Comparison of ENCODE assay signal across 21 cellular contexts in the genomic region with DNA sequence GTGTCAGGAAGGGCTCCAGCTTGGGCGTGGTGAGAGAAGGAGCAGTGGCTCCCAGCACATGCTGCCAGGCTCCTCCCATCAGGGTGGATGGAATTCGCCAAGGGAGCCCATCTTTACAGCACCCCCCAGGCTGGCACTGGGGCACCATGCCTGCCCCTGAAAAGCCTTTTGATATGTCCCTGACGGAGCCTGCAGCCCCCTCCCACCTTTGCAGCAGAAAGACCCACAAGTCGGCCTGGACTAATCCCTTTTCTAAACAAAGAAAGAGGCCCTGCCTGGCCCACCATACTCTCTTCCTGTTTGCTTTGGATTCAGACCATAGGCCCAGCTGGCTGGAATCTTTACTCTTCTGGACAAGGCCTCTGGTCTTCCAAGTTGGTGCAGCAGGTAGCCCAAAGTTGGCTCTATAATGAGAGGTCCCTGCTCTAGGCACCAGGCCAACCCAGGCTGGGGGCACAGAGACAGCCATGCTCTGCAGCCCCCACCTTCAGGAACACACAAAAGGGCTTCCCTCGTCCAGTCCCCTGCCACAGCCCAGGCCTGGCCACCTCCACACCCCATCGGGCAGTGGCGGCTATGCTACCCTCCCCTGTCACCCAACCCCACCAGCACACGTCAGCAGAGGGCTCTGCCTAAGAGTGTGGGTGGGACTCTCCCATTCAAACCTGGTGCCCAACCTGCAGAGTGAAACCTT. TPM values are rescaled to one million over a fixed set of nuclear protein-coding genes. Genes with fewer than 3 reads are reported as not detected.
DNase-seq lines count a peak whose midpoint lies in the region; ATAC-seq, FAIRE-seq and TF ChIP-seq lines count a peak whose summit lies in the region.
"Had no signal": no experiment of that assay in that cellular context is flagged by ENCODE, and none has a peak within 500 bp of the region (broad histone marks: within the 10 kb centered on the region; RNA-seq: fewer than 3 reads in every experiment).

No MANE protein-coding gene starts in this region.

- TF ChIP-seq CTCF in C4-2B (conservative IDR thresholded peaks at IDR 0.05), result no peak

- ATAC-seq in effector memory CD8-positive, alpha-beta T cell (replicated peaks), result no peak
- ATAC-seq: left lung, natural killer cell, T-helper 17 cell had no signal

- no peaks in the 10 kb centered on the region for H3K79me1 ChIP-seq in mesendoderm (ENCODE audit: low read length)

- no CpG with 5 or more reads among the region's 8 CpGs for WGBS in mesendoderm (ENCODE audit: extremely low coverage, insufficient coverage, low lambda C conversion rate)

- peak overlapping the region in 1 of 2 donors; percentile 10 for H3K27ac Mint-ChIP-seq in effector memory CD8-positive, alpha-beta T cell
- H3K27ac Mint-ChIP-seq: natural killer cell, T-helper 17 cell had no signal

- no peak overlapping the region for H3K23ac ChIP-seq in mesendoderm (ENCODE audit: low read length)

- H3K4ac ChIP-seq in mesendoderm (ENCODE audit: low read depth, low read length), result no peak overlapping the region

- H3K56ac ChIP-seq in mesendoderm (ENCODE audit: low read length), result peak overlapping the region; percentile 42

- no peak overlapping the region for H2BK15ac ChIP-seq in mesendoderm (replicated peaks; ENCODE audit: low read depth)

- H3K4me3 ChIP-seq in MG63, result no peak overlapping the region
- H3K4me3 ChIP-seq in mesendoderm (ENCODE audit: low read length), result no peak overlapping the region
- H3K4me3 ChIP-seq: left lung had no signal

- no peak overlapping the region for H2BK5ac ChIP-seq in mesendoderm (ENCODE audit: low read length)

- H3K27ac ChIP-seq in C4-2B (peak overlapping the region; percentile 61), mesendoderm (ENCODE audit: low read depth, low read length) (no peak overlapping the region)
- H3K27ac ChIP-seq: HL-60, left lung had no signal

- no peak overlapping the region for H3K4me3 Mint-ChIP-seq in effector memory CD8-positive, alpha-beta T cell
- H3K4me3 Mint-ChIP-seq: natural killer cell, T-helper 17 cell had no signal

- H3K4me2 ChIP-seq in mesendoderm (ENCODE audit: low read length), result no peak overlapping the region

- H3K27me3 Mint-ChIP-seq in effector memory CD8-positive, alpha-beta T cell, result peaks cover 11 to 58% of the 10 kb centered on the region in 2 donors
- H3K27me3 Mint-ChIP-seq: T-helper 17 cell had no signal

- no peak for FAIRE-seq in RCC 7860 (lab: Jason Lieb, UNC)
- FAIRE-seq: GM12891 had no signal

- H3K18ac ChIP-seq in mesendoderm (ENCODE audit: low read length), result no peak overlapping the region

- H4K8ac ChIP-seq in mesendoderm (ENCODE audit: low read depth, low read length), result no peak overlapping the region

- no peak overlapping the region for H2AK5ac ChIP-seq in mesendoderm (ENCODE audit: low read length)

- H3K36me3 ChIP-seq in MG63, result peaks cover 90% of the 10 kb centered on the region
- H3K36me3 ChIP-seq in mesendoderm (ENCODE audit: control insufficient read depth, insufficient read depth, low read length), result no peaks in the 10 kb centered on the region

- no peak overlapping the region for H4K5ac ChIP-seq in mesendoderm (ENCODE audit: low read length)

- no peak overlapping the region for H3K9ac ChIP-seq in mesendoderm (ENCODE audit: low read length)

- no peaks in the 10 kb centered on the region for H3K9me3 Mint-ChIP-seq in effector memory CD8-positive, alpha-beta T cell
- H3K9me3 Mint-ChIP-seq: natural killer cell had no signal

- H3K4me1 ChIP-seq in mesendoderm (ENCODE audit: control insufficient read depth, low read depth, low read length), result no peaks in the 10 kb centered on the region

- H3K79me2 ChIP-seq in mesendoderm (ENCODE audit: control insufficient read depth, insufficient read depth, low read length), result no peaks in the 10 kb centered on the region

- no peaks in the 10 kb centered on the region for H3K9me3 ChIP-seq in MG63
- H3K9me3 ChIP-seq: left lung had no signal

- H3K4me1 Mint-ChIP-seq in effector memory CD8-positive, alpha-beta T cell (ENCODE audit: low read depth in 2 of 2), result peaks cover 0 to 3% of the 10 kb centered on the region in 2 donors

- DNase-seq in MG63 (peak; percentile 72), dermis blood vessel endothelial cell (peak; percentile 60), mesendoderm (no peak), RCC 7860 (ENCODE audit: low spot score) (no peak), Ammon's horn (ENCODE audit: low spot score) (no peak), NCI-H524 treated with DMSO at 0.1 percent for 48 hours (lab: John Stamatoyannopoulos, UW) (no peak)
- no peak for DNase-seq in effector memory CD8-positive, alpha-beta T cell
- DNase-seq: activated CD4-positive, CD25-positive, alpha-beta regulatory T cell; activated effector memory CD4-positive, alpha-beta T cell treated with Interleukin-2 at 50 U/mL for 16 hours; GDM1; KG1; natural killer cell; NCI-H1417; NCI-H2227 treated with DMSO at 0.1 percent for 48 hours; stimulated activated CD4-positive, alpha-beta T cell treated with anti-CD3 and anti-CD28 coated beads, Interleukin-1b, Interleukin-23, amount 100 ng/mL, for 48 hours; substantia nigra; T-helper 17 cell had no signal

- no peak overlapping the region for H2BK120ac ChIP-seq in mesendoderm (ENCODE audit: low read depth, low read length)

- H3K36me3 Mint-ChIP-seq in effector memory CD8-positive, alpha-beta T cell (ENCODE audit: insufficient read depth), result peaks cover 6% of the 10 kb centered on the region
- H3K36me3 Mint-ChIP-seq: natural killer cell had no signal

- H3K27me3 ChIP-seq in MG63 (no peaks in the 10 kb centered on the region), mesendoderm (ENCODE audit: insufficient read depth, low read length, poor library complexity) (peaks cover 2% of the 10 kb centered on the region)

RNA-seq across cellular contexts. Expression of a gene that starts 5.4 kb away (rescaled TPM):
- total RNA-seq in MG63 (2014; rRNA removed; shearing (Covaris generic); ENCODE audit: low replicate concordance), result 24.9 and 43.8 TPM in 2 replicates
- total RNA-seq in dermis blood vessel endothelial cell, result 4.1 and 6.8 TPM in 2 replicates
- polyA plus RNA-seq in mesendoderm (2013, experiment 1 of 2), result 0.60 TPM
- polyA plus RNA-seq in mesendoderm (2013, experiment 2 of 2), result 0.55 TPM

RNA-seq across cellular contexts. Expression of a gene that starts 33.1 kb away (rescaled TPM):
- 1.8 TPM in 1 of 2 replicates, not detected in the other for total RNA-seq in MG63 (2014; rRNA removed; shearing (Covaris generic); ENCODE audit: low replicate concordance)
- 0.28 TPM in 1 of 2 replicates, not detected in the other for total RNA-seq in dermis blood vessel endothelial cell
- polyA plus RNA-seq in mesendoderm (2013, experiment 1 of 2), result 0.56 TPM
- polyA plus RNA-seq in mesendoderm (2013, experiment 2 of 2), result 0.38 TPM
- total RNA-seq: natural killer cell, T-helper 17 cell had no signal

RNA-seq across cellular contexts. Expression of a gene that starts 58.2 kb away (rescaled TPM):
- total RNA-seq in MG63 (2014; rRNA removed; shearing (Covaris generic); ENCODE audit: low replicate concordance), result 2.2 and 8.9 TPM in 2 replicates
- total RNA-seq in dermis blood vessel endothelial cell, result 0.14 and 0.34 TPM in 2 replicates
- polyA plus RNA-seq in mesendoderm (2013, experiment 1 of 2), result 0.65 TPM
- polyA plus RNA-seq in mesendoderm (2013, experiment 2 of 2), result 0.43 TPM
- total RNA-seq: T-helper 17 cell had no signal

Comparison
In these comparisons a context has a peak if more than half of its experiments do, and no peak if none do; other contexts are left out.
1. DNase-seq: peak in MG63 (single experiment) and dermis blood vessel endothelial cell (single experiment); none in mesendoderm (single experiment), effector memory CD8-positive, alpha-beta T cell (0 of 3), RCC 7860 (single experiment), Ammon's horn (single experiment) and NCI-H524 treated with DMSO at 0.1 percent for 48 hours (single experiment).